ENCODE assay signal across 18 cellular contexts in genomic region chr14:68286667-68287066, GRCh38.
DNase-seq lines count a peak whose midpoint lies in the region; ATAC-seq and TF ChIP-seq lines count a peak whose summit lies in the region.
"Had no signal": no experiment of that assay in that cellular context is flagged by ENCODE, and none has a peak within 500 bp of the region (broad histone marks: within the 10 kb centered on the region; RNA-seq: fewer than 3 reads in every experiment).

No MANE protein-coding gene starts in this region.

- H3K27ac ChIP-seq in CD4-positive, alpha-beta T cell (ENCODE audit: low read depth, low read length): peak overlapping the region; percentile 16
- peak overlapping the region; percentile 39 for H3K27ac ChIP-seq in naive thymus-derived CD4-positive, alpha-beta T cell (ENCODE audit: low read depth, low read length)
- H3K27ac ChIP-seq in ascending aorta: no peak overlapping the region
- no peak overlapping the region for H3K27ac ChIP-seq in prostate gland
- H3K27ac ChIP-seq: tibial artery had no signal

- intact Hi-C loops in CD4-positive, alpha-beta T cell (cut with DNase I, micrococcal nuclease): loop anchor here in 1 of 2 experiments (10.0 kb wide), 1 partner anchor 498 kb away; no protein-coding TSS in a partner anchor
- intact Hi-C loops in naive thymus-derived CD4-positive, alpha-beta T cell (cut with micrococcal nuclease): loop anchor here (5.0 to 10.0 kb wide), 4 partner anchors 34 to 498 kb away; no protein-coding TSS in a partner anchor
- intact Hi-C loops in ascending aorta (cut with DNase I): no loop called here
- intact Hi-C loops in prostate gland (cut with DNase I): no loop called here

- peak overlapping the region; percentile 99 for H3K27ac Mint-ChIP-seq in CD4-positive, alpha-beta T cell
- peak overlapping the region in 2 of 3 donors; percentile 96 to 98 for H3K27ac Mint-ChIP-seq in IgD-negative memory B cell
- peak overlapping the region; percentile 82 for H3K27ac Mint-ChIP-seq in activated naive CD8-positive, alpha-beta T cell
- peak overlapping the region; percentile 47 to 99 (median 97) for H3K27ac Mint-ChIP-seq in naive thymus-derived CD4-positive, alpha-beta T cell
- H3K27ac Mint-ChIP-seq: activated CD4-positive, alpha-beta memory T cell treated with anti-CD3 and anti-CD28 coated beads for 36 hours had no signal

- no peaks in the 10 kb centered on the region for H3K27me3 Mint-ChIP-seq in CD4-positive, alpha-beta T cell
- H3K27me3 Mint-ChIP-seq in IgD-negative memory B cell: no peaks in the 10 kb centered on the region
- no peaks in the 10 kb centered on the region for H3K27me3 Mint-ChIP-seq in activated naive CD8-positive, alpha-beta T cell
- no peaks in the 10 kb centered on the region for H3K27me3 Mint-ChIP-seq in naive thymus-derived CD4-positive, alpha-beta T cell
- H3K27me3 Mint-ChIP-seq: activated CD4-positive, alpha-beta memory T cell treated with anti-CD3 and anti-CD28 coated beads for 36 hours had no signal

- H3K27me3 ChIP-seq in CD4-positive, alpha-beta T cell (ENCODE audit: control insufficient read depth, insufficient read depth, low read length): no peaks in the 10 kb centered on the region
- H3K27me3 ChIP-seq in naive thymus-derived CD4-positive, alpha-beta T cell (ENCODE audit: control insufficient read depth in 2 of 2, insufficient read depth in 2 of 2, low read length in 2 of 2): no peaks in the 10 kb centered on the region
- H3K27me3 ChIP-seq in ascending aorta (no peaks in the 10 kb centered on the region), prostate gland (replicated peaks; ENCODE audit: insufficient read depth) (no peaks in the 10 kb centered on the region)
- H3K27me3 ChIP-seq: tibial artery had no signal

- ATAC-seq in CD4-positive, alpha-beta T cell (ENCODE audit: poor library complexity): no peak
- ATAC-seq in naive thymus-derived CD4-positive, alpha-beta T cell: no peak
- ATAC-seq: HepG2, mucosa of descending colon had no signal

- POLR2A ChIA-PET in CD4-positive, alpha-beta T cell (lab: Charles Lee): interaction anchor here (0.7 to 5.7 kb wide), 6 partner anchors 26 to 529 kb away, joined by 3 to 107 read pairs (median 29); partner anchors contain the start of gene ZFP36L1
- POLR2A ChIA-PET in naive thymus-derived CD4-positive, alpha-beta T cell (lab: Charles Lee): interaction anchor here (0.7 to 8.6 kb wide), 11 partner anchors 11 to 529 kb away, joined by 3 to 180 read pairs (median 4); partner anchors contain the start of gene ZFP36L1

- no peaks in the 10 kb centered on the region for H3K36me3 Mint-ChIP-seq in CD4-positive, alpha-beta T cell (ENCODE audit: low read depth)
- H3K36me3 Mint-ChIP-seq in IgD-negative memory B cell: peaks cover 3% of the 10 kb centered on the region
- H3K36me3 Mint-ChIP-seq in activated naive CD8-positive, alpha-beta T cell: peaks cover 2% of the 10 kb centered on the region
- H3K36me3 Mint-ChIP-seq in naive thymus-derived CD4-positive, alpha-beta T cell: peaks cover 0 to 8% (median 0%) of the 10 kb centered on the region in 5 donors
- H3K36me3 Mint-ChIP-seq: activated CD4-positive, alpha-beta memory T cell treated with anti-CD3 and anti-CD28 coated beads for 36 hours had no signal

- no peaks in the 10 kb centered on the region for H3K36me3 ChIP-seq in naive thymus-derived CD4-positive, alpha-beta T cell (ENCODE audit: control insufficient read depth in 2 of 3, insufficient read depth in 3 of 3, low read length in 3 of 3)
- H3K36me3 ChIP-seq in ascending aorta (no peaks in the 10 kb centered on the region), prostate gland (no peaks in the 10 kb centered on the region)
- H3K36me3 ChIP-seq: tibial artery had no signal

- no peak for DNase-seq in CD4-positive, alpha-beta T cell
- no peak for DNase-seq in naive thymus-derived CD4-positive, alpha-beta T cell
- DNase-seq in NCI-H446 treated with DMSO at 0.1 percent for 48 hours (lab: John Stamatoyannopoulos, UW) (no peak), ascending aorta (ENCODE audit: low spot score in 2 of 2) (no peak), prostate gland (ENCODE audit: low spot score) (no peak)
- DNase-seq in activated effector memory CD4-positive, alpha-beta T cell treated with anti-CD3 and anti-CD28 coated beads, Interleukin-2, amount 50 U/mL, for 16 hours: no peak
- DNase-seq: activated CD4-positive, alpha-beta memory T cell treated with anti-CD3 and anti-CD28 coated beads for 36 hours; activated naive CD4-positive, alpha-beta T cell; caudate nucleus; DMS53; mucosa of descending colon; NCI-H1417 treated with DMSO at 0.1 percent for 48 hours; NCI-H69; posterior cingulate gyrus; tibial artery had no signal

- peaks cover 76% of the 10 kb centered on the region for H3K4me1 Mint-ChIP-seq in CD4-positive, alpha-beta T cell (ENCODE audit: low read depth)
- peaks cover 52 to 58% (median 54%) of the 10 kb centered on the region in 3 donors for H3K4me1 Mint-ChIP-seq in IgD-negative memory B cell
- peaks cover 70% of the 10 kb centered on the region for H3K4me1 Mint-ChIP-seq in activated naive CD8-positive, alpha-beta T cell (ENCODE audit: low read depth)
- peaks cover 41 to 77% (median 69%) of the 10 kb centered on the region in 7 donors for H3K4me1 Mint-ChIP-seq in naive thymus-derived CD4-positive, alpha-beta T cell

- no peak overlapping the region for H3K4me3 ChIP-seq in naive thymus-derived CD4-positive, alpha-beta T cell (ENCODE audit: low read length)
- H3K4me3 ChIP-seq in ascending aorta (no peak overlapping the region), prostate gland (no peak overlapping the region)
- H3K4me3 ChIP-seq: mucosa of descending colon, tibial artery had no signal

- no peaks in the 10 kb centered on the region for H3K9me3 Mint-ChIP-seq in CD4-positive, alpha-beta T cell
- H3K9me3 Mint-ChIP-seq in IgD-negative memory B cell: no peaks in the 10 kb centered on the region
- H3K9me3 Mint-ChIP-seq in activated naive CD8-positive, alpha-beta T cell (ENCODE audit: low read depth): no peaks in the 10 kb centered on the region
- H3K9me3 Mint-ChIP-seq in naive thymus-derived CD4-positive, alpha-beta T cell: peaks cover 0 to 1% (median 0%) of the 10 kb centered on the region in 11 donors
- H3K9me3 Mint-ChIP-seq: activated CD4-positive, alpha-beta memory T cell treated with anti-CD3 and anti-CD28 coated beads for 36 hours had no signal

- TF ChIP-seq CTCF in CD4-positive, alpha-beta T cell (IDR thresholded peaks at IDR 0.05): no peak
- TF ChIP-seq CTCF in ascending aorta (IDR thresholded peaks at IDR 0.05) (no peak), prostate gland (IDR thresholded peaks at IDR 0.05) (no peak)

- peaks cover 36 to 57% of the 10 kb centered on the region in 2 donors for H3K4me1 ChIP-seq in naive thymus-derived CD4-positive, alpha-beta T cell (ENCODE audit: control insufficient read depth in 2 of 2, insufficient read depth in 2 of 2, low read length in 2 of 2)
- H3K4me1 ChIP-seq in ascending aorta: peaks cover 8% of the 10 kb centered on the region in 2 donors
- H3K4me1 ChIP-seq in prostate gland (replicated peaks): no peaks in the 10 kb centered on the region

- no peak for TF ChIP-seq POLR2A in prostate gland (IDR thresholded peaks at IDR 0.05)

- H3K9me3 ChIP-seq in CD4-positive, alpha-beta T cell (ENCODE audit: control insufficient read depth, low read length): no peaks in the 10 kb centered on the region
- H3K9me3 ChIP-seq in naive thymus-derived CD4-positive, alpha-beta T cell (ENCODE audit: control insufficient read depth in 2 of 3, low read length in 3 of 3): no peaks in the 10 kb centered on the region
- H3K9me3 ChIP-seq in ascending aorta (no peaks in the 10 kb centered on the region), prostate gland (no peaks in the 10 kb centered on the region)
- H3K9me3 ChIP-seq: mucosa of descending colon, tibial artery had no signal

- CTCF ChIA-PET in CD4-positive, alpha-beta T cell (lab: Charles Lee): interaction anchor here (1.1 to 1.2 kb wide), 2 partner anchors 26 to 220 kb away, joined by 3 read pairs; no protein-coding TSS in a partner anchor
- CTCF ChIA-PET in naive thymus-derived CD4-positive, alpha-beta T cell (lab: Charles Lee): interaction anchor here (0.6 to 2.6 kb wide), 5 partner anchors 11 to 505 kb away, joined by 3 to 7 read pairs (median 4); no protein-coding TSS in a partner anchor

- H3K4me3 Mint-ChIP-seq in CD4-positive, alpha-beta T cell: peak overlapping the region; percentile 50
- H3K4me3 Mint-ChIP-seq in IgD-negative memory B cell: peak overlapping the region in 1 of 4 donors; percentile 85
- peak overlapping the region; percentile 36 for H3K4me3 Mint-ChIP-seq in activated naive CD8-positive, alpha-beta T cell
- H3K4me3 Mint-ChIP-seq in naive thymus-derived CD4-positive, alpha-beta T cell: peak overlapping the region in 3 of 10 donors; percentile 54 to 86 (median 75)
- H3K4me3 Mint-ChIP-seq: activated CD4-positive, alpha-beta memory T cell treated with anti-CD3 and anti-CD28 coated beads for 36 hours had no signal

Comparison
In these comparisons a context has a peak if more than half of its experiments do, and no peak if none do; other contexts are left out.
1. H3K27ac ChIP-seq: peak in CD4-positive, alpha-beta T cell (single experiment) and naive thymus-derived CD4-positive, alpha-beta T cell (single experiment); none in ascending aorta (0 of 2) and prostate gland (0 of 2).
2. intact Hi-C loops: an anchor here in naive thymus-derived CD4-positive, alpha-beta T cell (5.0 to 10.0 kb wide); none called in ascending aorta and prostate gland.
3. Peak in every context shown above with its lines, with median percentiles within 50 percentile points of each other: H3K27ac Mint-ChIP-seq.